ENCODE assay signal across 1 cellular context in genomic region chr17:28571255-28572122, GRCh38.
TF ChIP-seq lines count a peak whose summit lies in the region.

PIGS (minus strand) TSS chr17:28571524; CDS start chr17:28571496, 28 bp downstream.

TF ChIP-seq in HepG2, 621 proteins besides CTCF, POLR2A, EP300 and RAD21 (continued from another document):
- no peak for TF ChIP-seq FOXP4 (CRISPR knock-in tag; IDR thresholded peaks at IDR 0.05)
- no peak for TF ChIP-seq RNF2 (conservative IDR thresholded peaks at IDR 0.05; ENCODE audit: low read depth)
- no peak for TF ChIP-seq FOXP1 (IDR thresholded peaks at IDR 0.05)
- TF ChIP-seq FOXP1 (CRISPR knock-in tag; IDR thresholded peaks at IDR 0.05), result no peak
- TF ChIP-seq PAF1 (CRISPR knock-in tag; IDR thresholded peaks at IDR 0.05), result no peak
- no peak for TF ChIP-seq ZNF33B (CRISPR knock-in tag; IDR thresholded peaks at IDR 0.05)
- 0 out of 2 replicates have a peak, but pooled peaks have one; percentile 14 for TF ChIP-seq PCBP1 (IDR thresholded peaks at IDR 0.05; ENCODE audit: borderline replicate concordance, low read depth, low read length)
- TF ChIP-seq PLRG1 (conservative IDR thresholded peaks at IDR 0.05), result no peak
- 0 out of 2 replicates have a peak, but pooled peaks have one; percentile 31 for TF ChIP-seq KDM3A (CRISPR knock-in tag; IDR thresholded peaks at IDR 0.05; ENCODE audit: low read depth)
- TF ChIP-seq RXRA (CRISPR knock-in tag; IDR thresholded peaks at IDR 0.05), result no peak; the same call in 1 of the 2 replicates
- no peak for TF ChIP-seq ZNF446 (CRISPR knock-in tag; IDR thresholded peaks at IDR 0.05)
- TF ChIP-seq ZNF292 (CRISPR knock-in tag; IDR thresholded peaks at IDR 0.05; ENCODE audit: borderline replicate concordance, low read depth), result no peak
- TF ChIP-seq ZGPAT (CRISPR knock-in tag; IDR thresholded peaks at IDR 0.05), result no peak
- no peak for TF ChIP-seq ONECUT2 (CRISPR knock-in tag; IDR thresholded peaks at IDR 0.05)
- TF ChIP-seq CBFB (CRISPR knock-in tag; IDR thresholded peaks at IDR 0.05), result 0 out of 2 replicates have a peak, but pooled peaks have one; percentile 15
- no peak for TF ChIP-seq ZNF800 (CRISPR knock-in tag; IDR thresholded peaks at IDR 0.05)
- peak; percentile 7; the same call in 1 of the 2 replicates for TF ChIP-seq ZNF280B (CRISPR knock-in tag; IDR thresholded peaks at IDR 0.05; ENCODE audit: borderline replicate concordance)
- no peak for TF ChIP-seq CC2D1A (CRISPR knock-in tag; IDR thresholded peaks at IDR 0.05)
- TF ChIP-seq KLF15 (CRISPR knock-in tag; IDR thresholded peaks at IDR 0.05; ENCODE audit: borderline replicate concordance), result no peak
- no peak for TF ChIP-seq RARA (CRISPR knock-in tag; IDR thresholded peaks at IDR 0.05)
- TF ChIP-seq ZBTB7B (CRISPR knock-in tag; IDR thresholded peaks at IDR 0.05), result 0 out of 2 replicates have a peak, but pooled peaks have one; percentile 45
- no peak for TF ChIP-seq ZNF18 (CRISPR knock-in tag; IDR thresholded peaks at IDR 0.05; ENCODE audit: insufficient replicate concordance)
